ENCODE assay signal across 2 cellular contexts in the genomic region with DNA sequence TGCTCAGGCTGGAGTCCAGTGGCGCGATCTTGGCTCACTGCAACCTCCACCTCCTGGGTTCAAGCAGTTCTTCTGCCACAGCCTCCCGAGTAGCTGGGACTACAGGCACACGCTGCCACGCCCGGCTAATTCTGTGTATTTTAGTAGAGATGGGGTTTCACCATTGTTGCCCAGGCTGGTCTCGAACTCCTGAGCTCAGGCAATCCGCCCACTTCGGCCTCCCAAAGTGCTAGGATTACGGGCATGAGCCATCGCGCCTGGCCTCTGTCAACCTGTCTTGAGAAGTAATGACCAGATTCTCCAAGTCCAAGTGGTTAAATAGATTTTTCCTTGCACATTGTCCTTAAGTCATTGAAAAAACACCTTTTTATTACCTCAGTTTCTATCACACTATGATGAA.
A peak's percentile ranks its signal among the peaks of the same experiment; 100 is the strongest.
DNase-seq lines count a peak whose midpoint lies in the region; TF ChIP-seq lines count a peak whose summit lies in the region.
"Not testable (repeated sequence)": the region's sequence is repeated elsewhere in the genome, so short reads cannot be mapped to it uniquely, and the experiment has no call there.

No MANE protein-coding gene starts in this region.

- 96% methylated on average over 12 of the region's 12 CpGs for WGBS in sigmoid colon, 2 donors
- WGBS in spleen, 5 donors = 93 to 97% (median 95%) methylated on average over 12 of the region's 12 CpGs

- intact Hi-C loops in sigmoid colon (cut with DNase I); spleen (cut with DNase I; ENCODE audit: low total_unique reads): not testable (repeated sequence)

- not testable (repeated sequence) for TF ChIP-seq EP300 in sigmoid colon (IDR thresholded peaks at IDR 0.05)

- H3K36me3 ChIP-seq in sigmoid colon, spleen: not testable (repeated sequence)

- DNase-seq in sigmoid colon = peak; percentile 30
- peak; percentile 58 for DNase-seq in spleen

- TF ChIP-seq CTCF in sigmoid colon (IDR thresholded peaks at IDR 0.05); spleen (IDR thresholded peaks at IDR 0.05 in 8 of 11, conservative IDR thresholded peaks at IDR 0.05 in 3 of 11): not testable (repeated sequence)

- H3K4me1 ChIP-seq in sigmoid colon, spleen: not testable (repeated sequence)

- not testable (repeated sequence) for H3K9me3 ChIP-seq in sigmoid colon, spleen

- not testable (repeated sequence) for H3K27me3 ChIP-seq in sigmoid colon; spleen (replicated peaks in 1 of 7)

- TF ChIP-seq POLR2A in sigmoid colon (IDR thresholded peaks at IDR 0.05); spleen (IDR thresholded peaks at IDR 0.05): not testable (repeated sequence)

- not testable (repeated sequence) for H3K4me3 ChIP-seq in sigmoid colon, spleen

- H3K27ac ChIP-seq in sigmoid colon, spleen: not testable (repeated sequence)
